Comparison of ENCODE assay signal across 6 cellular contexts in the genomic region with DNA sequence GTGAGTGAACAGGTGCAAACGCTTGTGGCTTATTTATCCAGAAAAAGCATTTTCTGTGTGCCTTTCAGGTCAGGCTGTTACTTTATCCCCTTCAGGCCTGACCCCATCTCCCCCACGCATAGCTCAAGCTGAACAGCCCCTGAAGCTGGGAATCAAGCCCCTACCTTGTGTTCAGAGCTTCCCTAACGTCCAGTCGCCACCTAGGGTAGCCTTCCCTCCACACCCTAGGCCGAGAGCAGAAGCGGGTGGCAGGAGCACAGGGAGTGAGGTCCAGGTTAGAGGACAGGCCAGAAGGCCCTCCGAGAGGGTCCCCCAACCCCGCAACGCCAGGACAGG. TPM values are rescaled to one million over a fixed set of nuclear protein-coding genes. Genes with fewer than 3 reads are reported as not detected.
DNase-seq lines count a peak whose midpoint lies in the region; ATAC-seq, FAIRE-seq and TF ChIP-seq lines count a peak whose summit lies in the region.

No MANE protein-coding gene starts in this region.

- peak overlapping the region; percentile 49 for H3K4me3 Mint-ChIP-seq in natural killer cell treated with Interleukin-12 subunit alpha and Interleukin-12 subunit beta and Interleukin-15 and Interleukin-18, amount 100 ng/mL, for 72 hours

- TF ChIP-seq CTCF in K562 (IDR thresholded peaks at IDR 0.05 in 2 of 3, conservative IDR thresholded peaks at IDR 0.05 in 1 of 3; ENCODE audit: insufficient read depth in 2 of 3, low read depth in 1 of 3, low read length in 3 of 3) = no peak

- TF ChIP-seq EP300 in K562 (IDR thresholded peaks at IDR 0.05; ENCODE audit: low read length) = no peak

- no peaks in the 10 kb centered on the region for H3K9me1 ChIP-seq in K562 (ENCODE audit: control insufficient read depth, insufficient read depth, low read length)

- CTCF ChIA-PET in K562 (lab: Yijun Ruan, JAX; ENCODE audit: low intra/inter-chr PET ratio) = interaction anchor here (0.6 kb wide), 1 partner anchor 71 kb away, joined by 3 read pairs; no protein-coding TSS in a partner anchor

- no peaks in the 10 kb centered on the region for H3K79me2 ChIP-seq in K562 (ENCODE audit: control insufficient read depth, insufficient read depth, low read length)

- peak overlapping the region; percentile 34 to 89; a peak in 3 of 4 replicates for H3K9ac ChIP-seq in K562 (ENCODE audit: insufficient read depth in 1 of 2, low read depth in 2 of 2, low read length in 2 of 2)

- H3K9me3 ChIP-seq in K562 (replicated peaks; ENCODE audit: control insufficient read depth, insufficient read depth, low read depth, low read length) = no peaks in the 10 kb centered on the region

- H3K27me3 ChIP-seq in K562 (ENCODE audit: control insufficient read depth in 2 of 2, insufficient read depth in 2 of 2, low read length in 2 of 2) = no peaks in the 10 kb centered on the region

- intact Hi-C loops in K562 (cut with micrococcal nuclease) = no loop called here

- FAIRE-seq in GM19239 (lab: Jason Lieb, UNC) (peak; percentile 18), K562 (lab: Jason Lieb, UNC) (no peak), RCC 7860 (lab: Jason Lieb, UNC) (no peak)

- H3K36me3 Mint-ChIP-seq in natural killer cell treated with Interleukin-12 subunit alpha and Interleukin-12 subunit beta and Interleukin-15 and Interleukin-18, amount 100 ng/mL, for 72 hours = no peaks in the 10 kb centered on the region

- in situ Hi-C loops in K562 (cut with MboI) = no loop called here

- H3K4me2 ChIP-seq in K562 (ENCODE audit: insufficient read depth, low read length) = peak overlapping the region; percentile 68

- no peaks in the 10 kb centered on the region for H4K20me1 ChIP-seq in K562 (replicated peaks; ENCODE audit: control insufficient read depth, insufficient read depth, low read length)

- TF ChIP-seq POLR2A in K562 (conservative IDR thresholded peaks at IDR 0.05) = no peak

- H3K27me3 Mint-ChIP-seq in natural killer cell treated with Interleukin-12 subunit alpha and Interleukin-12 subunit beta and Interleukin-15 and Interleukin-18, amount 100 ng/mL, for 72 hours = no peaks in the 10 kb centered on the region

- no peak overlapping the region for H3K27ac ChIP-seq in K562 (ENCODE audit: extremely low read depth, low read depth, low read length)

- peak overlapping the region in 1 of 2 donors; percentile 9 for H3K27ac Mint-ChIP-seq in natural killer cell treated with Interleukin-12 subunit alpha and Interleukin-12 subunit beta and Interleukin-15 and Interleukin-18, amount 100 ng/mL, for 72 hours

- ATAC-seq in K562 (peak; percentile 61), GM18867 (IDR thresholded peaks at IDR 0.05; ENCODE audit: unreplicated experiment) (no peak)
- no peak for ATAC-seq in natural killer cell treated with Interleukin-12 subunit alpha and Interleukin-12 subunit beta and Interleukin-15 and Interleukin-18, amount 100 ng/mL, for 72 hours

- no TSS peak for BruUV-seq in K562 (replicated peaks; lab: Mats Ljungman, UMichigan)

- POLR2A ChIA-PET in K562 (lab: Yijun Ruan, JAX) = no interaction called here

- H3K9me3 Mint-ChIP-seq in natural killer cell treated with Interleukin-12 subunit alpha and Interleukin-12 subunit beta and Interleukin-15 and Interleukin-18, amount 100 ng/mL, for 72 hours = no peaks in the 10 kb centered on the region

- H3K36me3 ChIP-seq in K562 (ENCODE audit: control insufficient read depth, insufficient read depth, low read length) = peaks cover 4% of the 10 kb centered on the region; the same call in 1 of the 3 replicates

- peaks cover 7 to 13% of the 10 kb centered on the region in 2 donors for H3K4me1 Mint-ChIP-seq in natural killer cell treated with Interleukin-12 subunit alpha and Interleukin-12 subunit beta and Interleukin-15 and Interleukin-18, amount 100 ng/mL, for 72 hours (ENCODE audit: low read depth in 2 of 2)

- peaks cover 12 to 14% of the 10 kb centered on the region in 2 experiments for H3K4me1 ChIP-seq in K562 (replicated peaks in 1 of 2; ENCODE audit: control insufficient read depth in 2 of 2, insufficient read depth in 2 of 2, low read length in 2 of 2)

- no peak for TF ChIP-seq RAD21 in K562 (CRISPR knock-in tag; conservative IDR thresholded peaks at IDR 0.05 in 1 of 2, IDR thresholded peaks at IDR 0.05 in 1 of 2)

- peak overlapping the region; percentile 97 for H2AFZ ChIP-seq in K562 (ENCODE audit: low read depth, low read length)

- 43% methylated on average over 8 of the region's 9 CpGs for WGBS in K562 (ENCODE audit: insufficient coverage, low coverage, missing lambda C conversion rate)

- DNase-seq in GM19239 (ENCODE audit: insufficient read length, low spot score) = no peak
- DNase-seq in K562 (ENCODE audit: extremely low read depth in 1 of 4, low spot score in 3 of 4) = no peak
- no peak for DNase-seq in natural killer cell treated with Interleukin-12 subunit alpha and Interleukin-12 subunit beta and Interleukin-15 and Interleukin-18, amount 100 ng/mL, for 72 hours (ENCODE audit: low spot score)
- no peak for DNase-seq in RCC 7860 (ENCODE audit: low spot score)
- DNase-seq in foreskin melanocyte = no peak

- H3K4me3 ChIP-seq in K562 = peak overlapping the region; percentile 52

RNA-seq across cellular contexts. Expression of a gene that starts 0.5 kb away (rescaled TPM):
- 25.4 and 47.7 TPM in 2 replicates for total RNA-seq in K562 (2011; cell fraction: chromatin; rRNA removed; ENCODE audit: low replicate concordance)
- 20.2 and 21.7 TPM in 2 replicates for total RNA-seq in K562 (2011; cell fraction: nucleolus; rRNA removed)
- 27.2 and 39.2 TPM in 2 replicates for total RNA-seq in K562 (2011; cell fraction: nucleoplasm; rRNA removed)
- total RNA-seq in K562 (2014; rRNA removed) (1.7 and 1.9 TPM in 2 replicates), K562 (2014; rRNA removed; fragmentation: Illumina TruSeq; extraction: Trizol) (1.3 and 1.5 TPM in 2 replicates), K562 (2015; rRNA removed; fragmentation: Illumina TruSeq; extraction: Trizol) (0.40 and 0.83 TPM in 2 replicates), K562 (2021) (4.1 and 4.2 TPM in 2 replicates)
- polyA plus RNA-seq in K562 (2011; rRNA removed) (5.7 and 11.0 TPM in 2 replicates), K562 (2014; fragmentation: Illumina TruSeq; extraction: Trizol) (6.6 and 7.8 TPM in 2 replicates), K562 (2014; fragmentation: Nextera tagmentation; extraction: Ambion mirVana) (1 to 10 TPM; 1.2 to 1.8 TPM), K562 (2014; rRNA removed) (3.9 and 4.2 TPM in 2 replicates)
- 9.6 and 12.7 TPM in 2 replicates for polyA plus RNA-seq in K562 (2011; cell fraction: cytosol; rRNA removed)
- polyA plus RNA-seq in K562 (2011; cell fraction: nucleus; rRNA removed) = 27.9 and 42.5 TPM in 2 replicates
- 3.1 and 3.8 TPM in 2 replicates for polyA plus RNA-seq in K562 (2012)
- polyA minus RNA-seq in K562 (2011; rRNA and poly(A)+ RNA removed) = 5.3 and 6.2 TPM in 2 replicates
- polyA minus RNA-seq in K562 (2011; cell fraction: cytosol; rRNA and poly(A)+ RNA removed) = 4.7 and 4.8 TPM in 2 replicates
- 5.0 and 5.2 TPM in 2 replicates for polyA minus RNA-seq in K562 (2011; cell fraction: nucleus; rRNA and poly(A)+ RNA removed)
- total RNA-seq in natural killer cell treated with Interleukin-12 subunit alpha and Interleukin-12 subunit beta and Interleukin-15 and Interleukin-18, amount 100 ng/mL, for 72 hours = under 1 TPM in 1 of 2 donors, not detected in 1; 0.19 TPM

RNA-seq across cellular contexts. Expression of a gene that starts 18.5 kb away (rescaled TPM):
- 12.8 and 41.1 TPM in 2 replicates for total RNA-seq in K562 (2011; cell fraction: chromatin; rRNA removed; ENCODE audit: low replicate concordance)
- 39.1 and 47.4 TPM in 2 replicates for total RNA-seq in K562 (2011; cell fraction: nucleolus; rRNA removed)
- total RNA-seq in K562 (2011; cell fraction: nucleoplasm; rRNA removed) = 21.9 and 30.8 TPM in 2 replicates
- total RNA-seq in K562 (2014; rRNA removed) = 55.9 and 63.2 TPM in 2 replicates
- 20.5 and 21.3 TPM in 2 replicates for total RNA-seq in K562 (2014; rRNA removed; fragmentation: Illumina TruSeq; extraction: Trizol)
- 40.0 and 42.5 TPM in 2 replicates for total RNA-seq in K562 (2015; rRNA removed; fragmentation: Illumina TruSeq; extraction: Trizol)
- 47.0 and 48.5 TPM in 2 replicates for total RNA-seq in K562 (2021)
- polyA plus RNA-seq in K562 (2011; rRNA removed) = 37.2 and 47.6 TPM in 2 replicates
- 62.0 and 116 TPM in 2 replicates for polyA plus RNA-seq in K562 (2011; cell fraction: cytosol; rRNA removed)
- 74.2 and 104 TPM in 2 replicates for polyA plus RNA-seq in K562 (2011; cell fraction: nucleus; rRNA removed)
- polyA plus RNA-seq in K562 (2012) = 58.5 and 65.3 TPM in 2 replicates
- polyA plus RNA-seq in K562 (2014; fragmentation: Illumina TruSeq; extraction: Trizol) = 29.1 and 50.5 TPM in 2 replicates
- polyA plus RNA-seq in K562 (2014; fragmentation: Nextera tagmentation; extraction: Ambion mirVana) = 10 to 100 TPM; 15.1 to 25.6 TPM
- polyA plus RNA-seq in K562 (2014; rRNA removed) = 63.7 and 77.5 TPM in 2 replicates
- 7.5 and 9.8 TPM in 2 replicates for polyA minus RNA-seq in K562 (2011; rRNA and poly(A)+ RNA removed)
- 15.6 and 15.7 TPM in 2 replicates for polyA minus RNA-seq in K562 (2011; cell fraction: cytosol; rRNA and poly(A)+ RNA removed)
- 26.4 and 27.4 TPM in 2 replicates for polyA minus RNA-seq in K562 (2011; cell fraction: nucleus; rRNA and poly(A)+ RNA removed)
- total RNA-seq in natural killer cell treated with Interleukin-12 subunit alpha and Interleukin-12 subunit beta and Interleukin-15 and Interleukin-18, amount 100 ng/mL, for 72 hours = 10 to 100 TPM; 52.3 to 60.7 TPM

RNA-seq across cellular contexts. Expression of a gene that starts 18.5 kb away (rescaled TPM):
- 20.7 and 34.6 TPM in 2 replicates for total RNA-seq in K562 (2011; cell fraction: chromatin; rRNA removed; ENCODE audit: low replicate concordance)
- total RNA-seq in K562 (2011; cell fraction: nucleolus; rRNA removed) = 16.7 and 19.2 TPM in 2 replicates
- total RNA-seq in K562 (2011; cell fraction: nucleoplasm; rRNA removed) = 17.9 and 20.4 TPM in 2 replicates
- 17.9 and 20.6 TPM in 2 replicates for total RNA-seq in K562 (2014; rRNA removed)
- total RNA-seq in K562 (2014; rRNA removed; fragmentation: Illumina TruSeq; extraction: Trizol) = 16.6 and 18.0 TPM in 2 replicates
- 13.6 and 14.3 TPM in 2 replicates for total RNA-seq in K562 (2015; rRNA removed; fragmentation: Illumina TruSeq; extraction: Trizol)
- total RNA-seq in K562 (2021) = 19.2 and 24.5 TPM in 2 replicates
- 16.1 and 17.4 TPM in 2 replicates for polyA plus RNA-seq in K562 (2011; rRNA removed)
- 13.8 and 17.6 TPM in 2 replicates for polyA plus RNA-seq in K562 (2011; cell fraction: cytosol; rRNA removed)
- 13.3 and 19.8 TPM in 2 replicates for polyA plus RNA-seq in K562 (2011; cell fraction: nucleus; rRNA removed)
- 10.5 and 24.8 TPM in 2 replicates for polyA plus RNA-seq in K562 (2012)
- polyA plus RNA-seq in K562 (2014; fragmentation: Illumina TruSeq; extraction: Trizol) = 34.7 and 35.5 TPM in 2 replicates
- polyA plus RNA-seq in K562 (2014; fragmentation: Nextera tagmentation; extraction: Ambion mirVana) = 10 to 100 TPM; 11.6 to 14.8 TPM
- polyA plus RNA-seq in K562 (2014; rRNA removed) = 16.6 and 18.9 TPM in 2 replicates
- 15.7 and 22.2 TPM in 2 replicates for polyA minus RNA-seq in K562 (2011; rRNA and poly(A)+ RNA removed)
- 8.4 and 13.6 TPM in 2 replicates for polyA minus RNA-seq in K562 (2011; cell fraction: cytosol; rRNA and poly(A)+ RNA removed)
- 7.5 and 8.2 TPM in 2 replicates for polyA minus RNA-seq in K562 (2011; cell fraction: nucleus; rRNA and poly(A)+ RNA removed)
- total RNA-seq in natural killer cell treated with Interleukin-12 subunit alpha and Interleukin-12 subunit beta and Interleukin-15 and Interleukin-18, amount 100 ng/mL, for 72 hours = 10 to 100 TPM; 13.6 to 34.2 TPM

RNA-seq across cellular contexts. Expression of a gene that starts 30.8 kb away (rescaled TPM):
- total RNA-seq in K562 (2011; cell fraction: chromatin; rRNA removed; ENCODE audit: low replicate concordance) = 28.9 and 51.1 TPM in 2 replicates
- total RNA-seq in K562 (2011; cell fraction: nucleolus; rRNA removed) = 36.8 and 39.7 TPM in 2 replicates
- 26.9 and 34.2 TPM in 2 replicates for total RNA-seq in K562 (2011; cell fraction: nucleoplasm; rRNA removed)
- 27.2 and 31.7 TPM in 2 replicates for total RNA-seq in K562 (2014; rRNA removed)
- 5.4 and 6.4 TPM in 2 replicates for total RNA-seq in K562 (2014; rRNA removed; fragmentation: Illumina TruSeq; extraction: Trizol)
- total RNA-seq in K562 (2015; rRNA removed; fragmentation: Illumina TruSeq; extraction: Trizol) = 18.5 and 19.8 TPM in 2 replicates
- total RNA-seq in K562 (2021) = 38.6 and 42.1 TPM in 2 replicates
- polyA plus RNA-seq in K562 (2011; rRNA removed) = 14.7 and 29.0 TPM in 2 replicates
- polyA plus RNA-seq in K562 (2011; cell fraction: cytosol; rRNA removed) = 28.1 and 68.0 TPM in 2 replicates
- 65.4 and 125 TPM in 2 replicates for polyA plus RNA-seq in K562 (2011; cell fraction: nucleus; rRNA removed)
- polyA plus RNA-seq in K562 (2012) = 34.1 and 35.5 TPM in 2 replicates
- polyA plus RNA-seq in K562 (2014; fragmentation: Illumina TruSeq; extraction: Trizol) = 11.8 and 30.3 TPM in 2 replicates
- polyA plus RNA-seq in K562 (2014; fragmentation: Nextera tagmentation; extraction: Ambion mirVana) = under 1 TPM; 0.23 to 0.59 TPM
- 42.5 and 43.7 TPM in 2 replicates for polyA plus RNA-seq in K562 (2014; rRNA removed)
- 8.0 and 8.6 TPM in 2 replicates for polyA minus RNA-seq in K562 (2011; rRNA and poly(A)+ RNA removed)
- 19.6 and 24.0 TPM in 2 replicates for polyA minus RNA-seq in K562 (2011; cell fraction: cytosol; rRNA and poly(A)+ RNA removed)
- polyA minus RNA-seq in K562 (2011; cell fraction: nucleus; rRNA and poly(A)+ RNA removed) = 19.8 and 24.9 TPM in 2 replicates
- total RNA-seq in natural killer cell treated with Interleukin-12 subunit alpha and Interleukin-12 subunit beta and Interleukin-15 and Interleukin-18, amount 100 ng/mL, for 72 hours = 1 to 10 TPM; 6.2 to 6.4 TPM

RNA-seq across cellular contexts. Expression of a gene that starts 56.0 kb away (rescaled TPM):
- total RNA-seq in K562 (2011; cell fraction: chromatin; rRNA removed; ENCODE audit: low replicate concordance) = 19.8 and 53.8 TPM in 2 replicates
- 21.0 and 23.3 TPM in 2 replicates for total RNA-seq in K562 (2011; cell fraction: nucleolus; rRNA removed)
- 30.5 and 45.8 TPM in 2 replicates for total RNA-seq in K562 (2011; cell fraction: nucleoplasm; rRNA removed)
- total RNA-seq in K562 (2014; rRNA removed) (7.8 and 8.8 TPM in 2 replicates), K562 (2014; rRNA removed; fragmentation: Illumina TruSeq; extraction: Trizol) (13.8 and 13.9 TPM in 2 replicates), K562 (2015; rRNA removed; fragmentation: Illumina TruSeq; extraction: Trizol) (17.6 and 18.4 TPM in 2 replicates), K562 (2021) (9.2 and 11.3 TPM in 2 replicates)
- polyA plus RNA-seq in K562 (2011; rRNA removed) (6.7 and 7.1 TPM in 2 replicates), K562 (2014; fragmentation: Illumina TruSeq; extraction: Trizol) (4.9 and 6.1 TPM in 2 replicates), K562 (2014; fragmentation: Nextera tagmentation; extraction: Ambion mirVana) (1 to 10 TPM; 1.7 to 1.8 TPM), K562 (2014; rRNA removed) (7.9 and 8.6 TPM in 2 replicates)
- polyA plus RNA-seq in K562 (2011; cell fraction: cytosol; rRNA removed) = 2.6 and 3.9 TPM in 2 replicates
- 9.7 and 10.6 TPM in 2 replicates for polyA plus RNA-seq in K562 (2011; cell fraction: nucleus; rRNA removed)
- polyA plus RNA-seq in K562 (2012) = 6.6 and 11.2 TPM in 2 replicates
- 13.3 and 19.4 TPM in 2 replicates for polyA minus RNA-seq in K562 (2011; rRNA and poly(A)+ RNA removed)
- 6.1 and 7.0 TPM in 2 replicates for polyA minus RNA-seq in K562 (2011; cell fraction: cytosol; rRNA and poly(A)+ RNA removed)
- polyA minus RNA-seq in K562 (2011; cell fraction: nucleus; rRNA and poly(A)+ RNA removed) = 25.6 and 47.8 TPM in 2 replicates
- 10 to 100 TPM; 27.8 to 44.3 TPM for total RNA-seq in natural killer cell treated with Interleukin-12 subunit alpha and Interleukin-12 subunit beta and Interleukin-15 and Interleukin-18, amount 100 ng/mL, for 72 hours
